26 cellular contexts compared by ENCODE assay signal in genomic region chr17:82926081-82926480, GRCh38.
A peak's percentile ranks its signal among the peaks of the same experiment; 100 is the strongest.
DNase-seq lines count a peak whose midpoint lies in the region; ATAC-seq, FAIRE-seq and TF ChIP-seq lines count a peak whose summit lies in the region.
"Had no signal": no experiment of that assay in that cellular context is flagged by ENCODE, and none has a peak within 500 bp of the region (broad histone marks: within the 10 kb centered on the region; RNA-seq: fewer than 3 reads in every experiment).

No MANE protein-coding gene starts in this region.

- peaks cover 99% of the 10 kb centered on the region for H3K36me3 ChIP-seq in DND-41 (ENCODE audit: insufficient read depth, low read length)
- peaks cover 98% of the 10 kb centered on the region for H3K36me3 ChIP-seq in lower lobe of right lung

- H3K4me1 ChIP-seq in DND-41 (ENCODE audit: insufficient read depth, low read length) (no peaks in the 10 kb centered on the region), lower lobe of right lung (no peaks in the 10 kb centered on the region)

- H3K4me2 ChIP-seq in DND-41 (ENCODE audit: insufficient read depth, low read length) = no peak overlapping the region
- H3K4me2 ChIP-seq: PC-9 had no signal

- TF ChIP-seq CTCF in DND-41 (IDR thresholded peaks at IDR 0.05; ENCODE audit: borderline replicate concordance, extremely low read depth, low read length, poor library complexity, severe bottlenecking) (no peak), lower lobe of right lung (IDR thresholded peaks at IDR 0.05) (no peak)

- H3K4me3 Mint-ChIP-seq in T-helper 1 cell treated with Interleukin-12 subunit alpha and Interleukin-12 subunit beta and Interleukin-4 antibody, amounts not matched to agents 30 μg/mL and 1 μg/mL, for 36 hours = no peak overlapping the region
- H3K4me3 Mint-ChIP-seq: B cell, HFFc6 had no signal

- intact Hi-C loops in lower lobe of right lung (cut with DNase I) = no loop called here

- no peak overlapping the region for H2AFZ ChIP-seq in DND-41 (ENCODE audit: low read depth, low read length)
- H2AFZ ChIP-seq: GM23248, PC-9 had no signal

- H3K4me1 Mint-ChIP-seq in T-helper 1 cell treated with Interleukin-12 subunit alpha and Interleukin-12 subunit beta and Interleukin-4 antibody, amounts not matched to agents 30 μg/mL and 1 μg/mL, for 36 hours (ENCODE audit: low read depth) = peaks cover 2% of the 10 kb centered on the region
- H3K4me1 Mint-ChIP-seq: B cell had no signal

- peaks cover 32% of the 10 kb centered on the region for H3K36me3 Mint-ChIP-seq in T-helper 1 cell treated with Interleukin-12 subunit alpha and Interleukin-12 subunit beta and Interleukin-4 antibody, amounts not matched to agents 30 μg/mL and 1 μg/mL, for 36 hours (ENCODE audit: low read depth)

- H3K9me3 ChIP-seq in DND-41 (ENCODE audit: insufficient read depth, low read length, severe bottlenecking) (no peaks in the 10 kb centered on the region), lower lobe of right lung (no peaks in the 10 kb centered on the region)
- H3K9me3 ChIP-seq: MG63 had no signal

- ATAC-seq in DND-41 (ENCODE audit: insufficient read depth, low read depth) = no peak
- ATAC-seq in lower lobe of right lung = no peak
- no peak for ATAC-seq in GM19351 (IDR thresholded peaks at IDR 0.05; ENCODE audit: unreplicated experiment)
- ATAC-seq in GM21423 (IDR thresholded peaks at IDR 0.05; ENCODE audit: unreplicated experiment) = no peak

- no peaks in the 10 kb centered on the region for H3K9me3 Mint-ChIP-seq in T-helper 1 cell treated with Interleukin-12 subunit alpha and Interleukin-12 subunit beta and Interleukin-4 antibody, amounts not matched to agents 30 μg/mL and 1 μg/mL, for 36 hours
- H3K9me3 Mint-ChIP-seq: HFFc6 had no signal

- peaks cover 30% of the 10 kb centered on the region for H3K79me2 ChIP-seq in DND-41 (ENCODE audit: insufficient read depth, low read length)

- no peak for DNase-seq in T-helper 1 cell
- DNase-seq in DND-41 = no peak
- peak; percentile 17 for DNase-seq in lower lobe of right lung
- no peak for DNase-seq in urothelium cell line (ENCODE audit: low spot score)
- DNase-seq: Calu3; GM23248; H7; HFFc6; KBM-7; MG63; NCI-H1105 treated with DMSO at 0.1 percent for 48 hours; NCI-H146; NCI-H2029; NCI-H446 treated with DMSO at 0.1 percent for 48 hours; NCI-H526; NCI-H82; NK-92 treated with Interleukin-12 subunit alpha and Interleukin-12 subunit beta, amount 100 ng/mL, for 24 hours; PC-9; SHP77 had no signal

- H3K4me3 ChIP-seq in DND-41 (ENCODE audit: low read depth in 1 of 2, low read length in 2 of 2) = no peak overlapping the region
- no peak overlapping the region for H3K4me3 ChIP-seq in lower lobe of right lung
- H3K4me3 ChIP-seq: GM23248, MG63, PC-9 had no signal

- H3K27ac ChIP-seq in DND-41 (ENCODE audit: low read length) (0 out of 2 replicates have a peak overlapping the region, but pooled peaks have one; percentile 31), lower lobe of right lung (no peak overlapping the region)
- H3K27ac ChIP-seq: 22Rv1, GM23248, PC-9 had no signal

- no peak overlapping the region for H3K9ac ChIP-seq in DND-41 (ENCODE audit: low read depth, low read length)
- H3K9ac ChIP-seq: GM23248 had no signal

- H3K27me3 ChIP-seq in DND-41 (ENCODE audit: insufficient read depth, low read length, poor library complexity) = no peaks in the 10 kb centered on the region
- no peaks in the 10 kb centered on the region for H3K27me3 ChIP-seq in lower lobe of right lung (ENCODE audit: low read depth)
- H3K27me3 ChIP-seq: MG63 had no signal

- no peaks in the 10 kb centered on the region for H3K27me3 Mint-ChIP-seq in T-helper 1 cell treated with Interleukin-12 subunit alpha and Interleukin-12 subunit beta and Interleukin-4 antibody, amounts not matched to agents 30 μg/mL and 1 μg/mL, for 36 hours (ENCODE audit: low read depth)
- H3K27me3 Mint-ChIP-seq: B cell had no signal

- FAIRE-seq in urothelium cell line (lab: Jason Lieb, UNC) = peak; percentile 46
- FAIRE-seq: GM19239, HTR-8/SVneo had no signal

- peak overlapping the region; percentile 34 for H3K27ac Mint-ChIP-seq in T-helper 1 cell treated with Interleukin-12 subunit alpha and Interleukin-12 subunit beta and Interleukin-4 antibody, amounts not matched to agents 30 μg/mL and 1 μg/mL, for 36 hours
- H3K27ac Mint-ChIP-seq: B cell, HFFc6 had no signal

- peaks cover 23% of the 10 kb centered on the region for H4K20me1 ChIP-seq in DND-41 (ENCODE audit: insufficient read depth, low read length)
